Comparison of ENCODE assay signal across 25 cellular contexts in the genomic region with DNA sequence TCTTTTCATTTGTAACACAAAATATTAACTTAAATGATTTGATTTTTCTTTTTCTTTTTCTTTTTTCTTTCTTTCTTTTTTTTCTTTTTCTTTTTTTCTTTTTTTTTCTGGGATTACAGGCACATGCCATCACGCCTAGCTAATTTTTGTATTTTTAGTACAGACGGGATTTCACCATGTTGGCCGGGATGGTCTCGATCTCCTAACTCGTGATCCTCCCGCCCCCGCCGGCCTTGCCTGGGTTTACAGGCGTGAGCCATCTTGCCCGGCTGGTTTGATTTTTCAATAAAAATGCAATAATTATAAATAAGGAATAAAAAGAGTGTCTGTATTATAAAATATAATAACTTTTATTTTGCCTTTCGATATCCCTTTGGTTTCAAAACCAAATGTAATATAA.
"Had no signal": no experiment of that assay in that cellular context is flagged by ENCODE, and none has a peak within 500 bp of the region (broad histone marks: within the 10 kb centered on the region; RNA-seq: fewer than 3 reads in every experiment).

No MANE protein-coding gene starts in this region.

- H3K4me1 ChIP-seq: pancreas, psoas muscle, right lobe of liver, sigmoid colon, stomach, thyroid gland, tibial nerve, upper lobe of left lung, vagina had no signal

- ATAC-seq: natural killer cell treated with Interleukin-12 subunit alpha and Interleukin-12 subunit beta and Interleukin-15 and Interleukin-18, amount 100 ng/mL, for 72 hours; pancreas; psoas muscle; right cardiac atrium; right lobe of liver; stimulated activated effector memory CD8-positive, alpha-beta T cell treated with anti-CD3 and anti-CD28 coated beads, Interleukin-12 subunit alpha, Interleukin-12 subunit beta, amount 100 ng/mL, for 72 hours; stimulated activated naive B cell treated with anti-CD40 and anti-IgM and Interleukin-4, amounts not matched to agents 10 μg/mL and 1 μg/mL and 100 μg/mL, for 72 hours had no signal

- H3K27ac ChIP-seq: neutrophil, pancreas, psoas muscle, right lobe of liver, sigmoid colon, stomach, thoracic aorta, thyroid gland, tibial nerve, upper lobe of left lung, vagina had no signal

- H3K27me3 ChIP-seq: neutrophil, pancreas, right lobe of liver, sigmoid colon, stomach, thyroid gland, tibial nerve, upper lobe of left lung, vagina had no signal

- H3K36me3 ChIP-seq: neutrophil, pancreas, right lobe of liver, sigmoid colon, stomach, thoracic aorta, thyroid gland, tibial nerve, upper lobe of left lung, vagina had no signal

- H3K9me3 ChIP-seq: neutrophil, pancreas, psoas muscle, right lobe of liver, sigmoid colon, stomach, thoracic aorta, tibial nerve, vagina had no signal

- DNase-seq: nephron progenitor cell; nucleus accumbens; pancreas; psoas muscle; right lobe of liver; sigmoid colon; small intestine; stimulated activated CD4-positive, alpha-beta T cell treated with anti-CD3 and anti-CD28 coated beads, Interleukin-15, amount 100 ng/mL, for 24 hours; stimulated activated CD4-positive, alpha-beta T cell treated with anti-CD3 and anti-CD28 coated beads, Interleukin-2, amount 100 ng/mL, for 24 hours; stimulated activated CD4-positive, alpha-beta T cell treated with anti-CD3 and anti-CD28 coated beads, Interleukin-2, amount 100 ng/mL, for 48 hours; stimulated activated CD4-positive, alpha-beta T cell treated with anti-CD3 and anti-CD28 coated beads, Interleukin-4, amount 100 ng/mL, for 24 hours; stimulated activated naive B cell treated with anti-CD40 and anti-IgM and Interleukin-4, amounts not matched to agents 10 μg/mL and 1 μg/mL and 100 μg/mL, for 72 hours; stimulated activated naive CD4-positive, alpha-beta T cell treated with Interleukin-2 at 50 U/mL for 16 hours; stomach; thyroid gland; trophoblast cell had no signal

- FAIRE-seq: urothelium cell line had no signal

- H3K4me3 ChIP-seq: pancreas, psoas muscle, right lobe of liver, sigmoid colon, stomach, thoracic aorta, thyroid gland, tibial nerve, upper lobe of left lung, vagina had no signal
